In genomic region chr16:21646091-21646490, GRCh38 we compare ENCODE assay signal across 8 cellular contexts. TPM values are rescaled to one million over a fixed set of nuclear protein-coding genes. Genes with fewer than 3 reads are reported as not detected.
DNase-seq lines count a peak whose midpoint lies in the region; ATAC-seq and TF ChIP-seq lines count a peak whose summit lies in the region.

No MANE protein-coding gene starts in this region.

- H3K4me3 Mint-ChIP-seq in activated CD4-positive, alpha-beta T cell treated with anti-CD3 and anti-CD28 coated beads for 36 hours = peak overlapping the region; percentile 72
- peak overlapping the region; percentile 64 to 86 (median 80) for H3K4me3 Mint-ChIP-seq in immature natural killer cell

- H3K4me3 ChIP-seq in stomach (no peak overlapping the region), tibial artery (no peak overlapping the region)

- H3K4me1 ChIP-seq in stomach (peaks cover 10 to 81% (median 35%) of the 10 kb centered on the region in 4 donors), tibial artery (no peaks in the 10 kb centered on the region)

- DNase-seq in activated CD4-positive, alpha-beta T cell treated with anti-CD3 and anti-CD28 coated beads for 36 hours = no peak
- no peak for DNase-seq in activated CD4-positive, alpha-beta T cell treated with anti-CD3 and anti-CD28 coated beads, Interleukin-2, amount 50 U/mL, for 1 hour
- DNase-seq in activated naive CD4-positive, alpha-beta T cell treated with anti-CD3 and anti-CD28 coated beads, Interleukin-2, amount 50 U/mL, for 72 hours (ENCODE audit: low spot score in 2 of 2) = no peak
- DNase-seq in immature natural killer cell (no peak), stomach (no peak), tibial artery (no peak), MV-4-11 (lab: John Stamatoyannopoulos, UW) (no peak), HuH-7.5 (ENCODE audit: low spot score) (no peak)

- TF ChIP-seq POLR2A in stomach (IDR thresholded peaks at IDR 0.05) = no peak

- POLR2A ChIA-PET in activated CD4-positive, alpha-beta T cell treated with anti-CD3 and anti-CD28 coated beads for 36 hours (lab: Charles Lee) = interaction anchor here (0.5 to 0.8 kb wide), 2 partner anchors 38 to 346 kb away, joined by 4 to 6 read pairs; no protein-coding TSS in a partner anchor

- intact Hi-C loops in activated CD4-positive, alpha-beta T cell treated with anti-CD3 and anti-CD28 coated beads for 36 hours (cut with DNase I, micrococcal nuclease) = loop anchor here in 1 of 2 experiments (5.0 kb wide), 2 partner anchors 306 to 546 kb away; partner anchors contain the start of gene UQCRC2
- intact Hi-C loops in stomach (cut with DNase I; ENCODE audit: low total_unique reads) (no loop called here), tibial artery (cut with DNase I; ENCODE audit: low total_unique reads) (no loop called here)

- H3K36me3 Mint-ChIP-seq in activated CD4-positive, alpha-beta T cell treated with anti-CD3 and anti-CD28 coated beads for 36 hours (ENCODE audit: low read depth) = peaks cover 3% of the 10 kb centered on the region
- H3K36me3 Mint-ChIP-seq in activated naive CD4-positive, alpha-beta T cell treated with anti-CD3 and anti-CD28 coated beads, Interleukin-2, amount 50 U/mL, for 72 hours = no peaks in the 10 kb centered on the region
- no peaks in the 10 kb centered on the region for H3K36me3 Mint-ChIP-seq in immature natural killer cell

- TF ChIP-seq CTCF in stomach (IDR thresholded peaks at IDR 0.05) (no peak), tibial artery (IDR thresholded peaks at IDR 0.05) (no peak)

- no peaks in the 10 kb centered on the region for H3K27me3 Mint-ChIP-seq in activated CD4-positive, alpha-beta T cell treated with anti-CD3 and anti-CD28 coated beads for 36 hours
- peaks cover 4 to 12% (median 11%) of the 10 kb centered on the region in 3 donors for H3K27me3 Mint-ChIP-seq in immature natural killer cell (ENCODE audit: low read depth in 3 of 3)

- no peak for ATAC-seq in activated CD4-positive, alpha-beta T cell treated with anti-CD3 and anti-CD28 coated beads for 36 hours
- no peak for ATAC-seq in activated naive CD4-positive, alpha-beta T cell treated with anti-CD3 and anti-CD28 coated beads, Interleukin-2, amount 50 U/mL, for 72 hours

- CTCF ChIA-PET in activated CD4-positive, alpha-beta T cell treated with anti-CD3 and anti-CD28 coated beads for 36 hours (lab: Charles Lee) = interaction anchor here (0.7 to 5.0 kb wide), 11 partner anchors 12 to 1026 kb away, joined by 3 to 48 read pairs (median 5); no protein-coding TSS in a partner anchor

- no peaks in the 10 kb centered on the region for H3K27me3 ChIP-seq in stomach
- H3K27me3 ChIP-seq in tibial artery = no peaks in the 10 kb centered on the region

- no peaks in the 10 kb centered on the region for H3K9me3 Mint-ChIP-seq in activated CD4-positive, alpha-beta T cell treated with anti-CD3 and anti-CD28 coated beads for 36 hours (ENCODE audit: low read depth)
- no peaks in the 10 kb centered on the region for H3K9me3 Mint-ChIP-seq in activated naive CD4-positive, alpha-beta T cell treated with anti-CD3 and anti-CD28 coated beads, Interleukin-2, amount 50 U/mL, for 72 hours
- H3K9me3 Mint-ChIP-seq in immature natural killer cell = no peaks in the 10 kb centered on the region

- H3K36me3 ChIP-seq in stomach = peaks cover 3 to 10% (median 6%) of the 10 kb centered on the region in 4 donors
- H3K36me3 ChIP-seq in tibial artery = no peaks in the 10 kb centered on the region

- 36 to 58% (median 44%) methylated on average over 5 of the region's 5 CpGs for WGBS in stomach, 5 donors

- TF ChIP-seq EP300 in stomach (IDR thresholded peaks at IDR 0.05) = no peak

- peak overlapping the region; percentile 92 for H3K27ac Mint-ChIP-seq in activated CD4-positive, alpha-beta T cell treated with anti-CD3 and anti-CD28 coated beads for 36 hours
- peak overlapping the region; percentile 77 to 81 for H3K27ac Mint-ChIP-seq in activated naive CD4-positive, alpha-beta T cell treated with anti-CD3 and anti-CD28 coated beads, Interleukin-2, amount 50 U/mL, for 72 hours
- peak overlapping the region; percentile 94 to 97 (median 96) for H3K27ac Mint-ChIP-seq in immature natural killer cell

- peak overlapping the region in 4 of 5 donors; percentile 25 to 74 (median 66) for H3K27ac ChIP-seq in stomach
- no peak overlapping the region for H3K27ac ChIP-seq in tibial artery

- H3K4me1 Mint-ChIP-seq in activated CD4-positive, alpha-beta T cell treated with anti-CD3 and anti-CD28 coated beads for 36 hours = peaks cover 61% of the 10 kb centered on the region
- peaks cover 55% of the 10 kb centered on the region in 2 donors for H3K4me1 Mint-ChIP-seq in immature natural killer cell

- H3K9me3 ChIP-seq in stomach (no peaks in the 10 kb centered on the region), tibial artery (no peaks in the 10 kb centered on the region)

RNA-seq across cellular contexts. Expression of gene IGSF6, which starts 6.3 kb away (rescaled TPM):
- under 1 TPM; 0.11 to 0.14 TPM for total RNA-seq in activated CD4-positive, alpha-beta T cell treated with anti-CD3 and anti-CD28 coated beads for 36 hours
- under 1 TPM in 1 of 2 donors, not detected in 1; 0.30 TPM for total RNA-seq in activated naive CD4-positive, alpha-beta T cell treated with anti-CD3 and anti-CD28 coated beads, Interleukin-2, amount 50 U/mL, for 72 hours
- polyA plus RNA-seq in immature natural killer cell (1 to 10 TPM; 1.2 to 5.3 (median 5.2) TPM), stomach (1 to 10 TPM in 2 of 3 donors, under 1 TPM in 1; 0.73 to 2.2 (median 1.7) TPM)
- 1 to 10 TPM in 2 of 5 donors, not detected in 3; 1.8 to 4.1 TPM for total RNA-seq in stomach

RNA-seq across cellular contexts. Expression of gene OTOA, which starts 17.7 kb away (rescaled TPM):
- total RNA-seq in activated CD4-positive, alpha-beta T cell treated with anti-CD3 and anti-CD28 coated beads for 36 hours = under 1 TPM in 1 of 2 experiments, not detected in 1; 0.07 TPM
- under 1 TPM; 0.12 to 0.18 TPM for total RNA-seq in activated naive CD4-positive, alpha-beta T cell treated with anti-CD3 and anti-CD28 coated beads, Interleukin-2, amount 50 U/mL, for 72 hours
- polyA plus RNA-seq in immature natural killer cell (not detected), stomach (under 1 TPM in 1 of 3 donors, not detected in 2; 0.44 TPM)
- total RNA-seq in stomach = under 1 TPM in 1 of 5 donors, not detected in 4; 0.55 TPM

RNA-seq across cellular contexts. Expression of gene METTL9, which starts 46.7 kb away (rescaled TPM):
- 10 to 100 TPM; 78.3 to 98.0 TPM for total RNA-seq in activated CD4-positive, alpha-beta T cell treated with anti-CD3 and anti-CD28 coated beads for 36 hours
- total RNA-seq in activated naive CD4-positive, alpha-beta T cell treated with anti-CD3 and anti-CD28 coated beads, Interleukin-2, amount 50 U/mL, for 72 hours = 100 to 1,000 TPM in 1 of 2 donors, 10 to 100 TPM in 1; 92.2 to 117 TPM
- polyA plus RNA-seq in immature natural killer cell = 100 to 1,000 TPM; 113 to 149 (median 147) TPM
- 100 to 1,000 TPM in 3 of 5 donors, 10 to 100 TPM in 2; 82.1 to 879 (median 188) TPM for total RNA-seq in stomach
- 10 to 100 TPM; 34.4 to 76.8 (median 63.4) TPM for polyA plus RNA-seq in stomach

Comparison
In these comparisons a context has a peak if more than half of its experiments do, and no peak if none do; other contexts are left out.
1. H3K27ac ChIP-seq: peak in stomach (4 of 5); none in tibial artery (0 of 2).
2. Peak in every context shown above with its lines, with median percentiles within 50 percentile points of each other: H3K27ac Mint-ChIP-seq.